ENCODE assay signal across 1 cellular context in the genomic region with DNA sequence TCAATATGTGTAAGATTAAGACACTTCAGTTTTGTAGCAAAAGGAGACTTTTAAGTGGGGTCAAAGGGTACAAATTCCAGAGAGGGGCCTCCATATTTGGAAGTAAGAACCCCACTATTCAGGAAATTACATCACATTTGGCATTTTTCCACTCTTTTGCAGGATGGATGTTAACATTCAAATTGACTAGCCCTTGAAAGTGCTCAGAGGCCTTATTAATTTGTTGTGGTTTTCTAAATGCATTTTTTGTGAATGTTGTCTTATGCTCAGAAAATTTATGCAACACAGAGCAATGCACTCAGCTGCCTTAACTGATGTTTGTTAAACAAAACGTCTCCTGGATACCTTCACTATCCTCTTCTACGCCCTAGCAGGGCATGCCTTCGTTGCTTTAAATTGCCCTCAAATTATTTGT.
TF ChIP-seq lines count a peak whose summit lies in the region.

No MANE protein-coding gene starts in this region.

TF ChIP-seq in WTC11, 78 proteins besides CTCF, POLR2A, EP300 and RAD21 (continued from another document):
- TF ChIP-seq, protein P1, sequence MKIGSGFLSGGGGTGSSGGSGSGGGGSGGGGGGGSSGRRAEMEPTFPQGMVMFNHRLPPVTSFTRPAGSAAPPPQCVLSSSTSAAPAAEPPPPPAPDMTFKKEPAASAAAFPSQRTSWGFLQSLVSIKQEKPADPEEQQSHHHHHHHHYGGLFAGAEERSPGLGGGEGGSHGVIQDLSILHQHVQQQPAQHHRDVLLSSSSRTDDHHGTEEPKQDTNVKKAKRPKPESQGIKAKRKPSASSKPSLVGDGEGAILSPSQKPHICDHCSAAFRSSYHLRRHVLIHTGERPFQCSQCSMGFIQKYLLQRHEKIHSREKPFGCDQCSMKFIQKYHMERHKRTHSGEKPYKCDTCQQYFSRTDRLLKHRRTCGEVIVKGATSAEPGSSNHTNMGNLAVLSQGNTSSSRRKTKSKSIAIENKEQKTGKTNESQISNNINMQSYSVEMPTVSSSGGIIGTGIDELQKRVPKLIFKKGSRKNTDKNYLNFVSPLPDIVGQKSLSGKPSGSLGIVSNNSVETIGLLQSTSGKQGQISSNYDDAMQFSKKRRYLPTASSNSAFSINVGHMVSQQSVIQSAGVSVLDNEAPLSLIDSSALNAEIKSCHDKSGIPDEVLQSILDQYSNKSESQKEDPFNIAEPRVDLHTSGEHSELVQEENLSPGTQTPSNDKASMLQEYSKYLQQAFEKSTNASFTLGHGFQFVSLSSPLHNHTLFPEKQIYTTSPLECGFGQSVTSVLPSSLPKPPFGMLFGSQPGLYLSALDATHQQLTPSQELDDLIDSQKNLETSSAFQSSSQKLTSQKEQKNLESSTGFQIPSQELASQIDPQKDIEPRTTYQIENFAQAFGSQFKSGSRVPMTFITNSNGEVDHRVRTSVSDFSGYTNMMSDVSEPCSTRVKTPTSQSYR (CRISPR knock-in tag; IDR thresholded peaks at IDR 0.05) = no peak
- TF ChIP-seq USF1 (CRISPR knock-in tag; IDR thresholded peaks at IDR 0.05) (no peak), GABPB1 (CRISPR knock-in tag; IDR thresholded peaks at IDR 0.05) (no peak), NFATC4 (CRISPR knock-in tag; IDR thresholded peaks at IDR 0.05) (no peak), STAT6 (CRISPR knock-in tag; conservative IDR thresholded peaks at IDR 0.05; ENCODE audit: low read depth) (no peak), ATF1 (CRISPR knock-in tag; IDR thresholded peaks at IDR 0.05) (no peak), ESRRA (CRISPR knock-in tag; IDR thresholded peaks at IDR 0.05; ENCODE audit: borderline replicate concordance) (no peak), E2F4 (CRISPR knock-in tag; IDR thresholded peaks at IDR 0.05; ENCODE audit: borderline replicate concordance, low read depth) (no peak)
- TF ChIP-seq, protein P2, sequence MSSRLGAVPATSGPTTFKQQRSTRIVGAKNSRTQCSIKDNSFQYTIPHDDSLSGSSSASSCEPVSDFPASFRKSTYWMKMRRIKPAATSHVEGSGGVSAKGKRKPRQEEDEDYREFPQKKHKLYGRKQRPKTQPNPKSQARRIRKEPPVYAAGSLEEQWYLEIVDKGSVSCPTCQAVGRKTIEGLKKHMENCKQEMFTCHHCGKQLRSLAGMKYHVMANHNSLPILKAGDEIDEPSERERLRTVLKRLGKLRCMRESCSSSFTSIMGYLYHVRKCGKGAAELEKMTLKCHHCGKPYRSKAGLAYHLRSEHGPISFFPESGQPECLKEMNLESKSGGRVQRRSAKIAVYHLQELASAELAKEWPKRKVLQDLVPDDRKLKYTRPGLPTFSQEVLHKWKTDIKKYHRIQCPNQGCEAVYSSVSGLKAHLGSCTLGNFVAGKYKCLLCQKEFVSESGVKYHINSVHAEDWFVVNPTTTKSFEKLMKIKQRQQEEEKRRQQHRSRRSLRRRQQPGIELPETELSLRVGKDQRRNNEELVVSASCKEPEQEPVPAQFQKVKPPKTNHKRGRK (CRISPR knock-in tag; IDR thresholded peaks at IDR 0.05; ENCODE audit: borderline replicate concordance) = no peak
- TF ChIP-seq, protein P3, sequence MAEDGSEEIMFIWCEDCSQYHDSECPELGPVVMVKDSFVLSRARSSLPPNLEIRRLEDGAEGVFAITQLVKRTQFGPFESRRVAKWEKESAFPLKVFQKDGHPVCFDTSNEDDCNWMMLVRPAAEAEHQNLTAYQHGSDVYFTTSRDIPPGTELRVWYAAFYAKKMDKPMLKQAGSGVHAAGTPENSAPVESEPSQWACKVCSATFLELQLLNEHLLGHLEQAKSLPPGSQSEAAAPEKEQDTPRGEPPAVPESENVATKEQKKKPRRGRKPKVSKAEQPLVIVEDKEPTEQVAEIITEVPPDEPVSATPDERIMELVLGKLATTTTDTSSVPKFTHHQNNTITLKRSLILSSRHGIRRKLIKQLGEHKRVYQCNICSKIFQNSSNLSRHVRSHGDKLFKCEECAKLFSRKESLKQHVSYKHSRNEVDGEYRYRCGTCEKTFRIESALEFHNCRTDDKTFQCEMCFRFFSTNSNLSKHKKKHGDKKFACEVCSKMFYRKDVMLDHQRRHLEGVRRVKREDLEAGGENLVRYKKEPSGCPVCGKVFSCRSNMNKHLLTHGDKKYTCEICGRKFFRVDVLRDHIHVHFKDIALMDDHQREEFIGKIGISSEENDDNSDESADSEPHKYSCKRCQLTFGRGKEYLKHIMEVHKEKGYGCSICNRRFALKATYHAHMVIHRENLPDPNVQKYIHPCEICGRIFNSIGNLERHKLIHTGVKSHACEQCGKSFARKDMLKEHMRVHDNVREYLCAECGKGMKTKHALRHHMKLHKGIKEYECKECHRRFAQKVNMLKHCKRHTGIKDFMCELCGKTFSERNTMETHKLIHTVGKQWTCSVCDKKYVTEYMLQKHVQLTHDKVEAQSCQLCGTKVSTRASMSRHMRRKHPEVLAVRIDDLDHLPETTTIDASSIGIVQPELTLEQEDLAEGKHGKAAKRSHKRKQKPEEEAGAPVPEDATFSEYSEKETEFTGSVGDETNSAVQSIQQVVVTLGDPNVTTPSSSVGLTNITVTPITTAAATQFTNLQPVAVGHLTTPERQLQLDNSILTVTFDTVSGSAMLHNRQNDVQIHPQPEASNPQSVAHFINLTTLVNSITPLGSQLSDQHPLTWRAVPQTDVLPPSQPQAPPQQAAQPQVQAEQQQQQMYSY (CRISPR knock-in tag; IDR thresholded peaks at IDR 0.05) = no peak
